8 cellular contexts compared by ENCODE assay signal in the genomic region with DNA sequence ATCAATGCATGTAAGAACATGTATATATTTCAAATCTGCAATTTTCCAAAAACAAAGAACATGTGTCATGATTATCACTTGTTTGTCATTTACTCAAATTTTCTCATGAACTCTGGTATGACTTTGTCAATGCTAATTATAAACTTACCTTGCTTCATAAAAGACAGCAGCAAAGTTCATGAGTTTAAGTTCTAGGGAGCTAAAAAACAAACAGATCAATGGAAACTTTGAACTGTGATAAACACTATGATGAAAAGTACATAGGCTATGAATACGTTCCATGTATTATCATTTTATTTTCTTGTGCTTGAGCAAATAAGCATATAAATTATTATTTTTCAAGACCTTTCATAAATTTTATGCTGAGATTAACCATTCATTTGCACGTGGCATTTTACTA.
"Had no signal": no experiment of that assay in that cellular context is flagged by ENCODE, and none has a peak within 500 bp of the region (broad histone marks: within the 10 kb centered on the region; RNA-seq: fewer than 3 reads in every experiment).

No MANE protein-coding gene starts in this region.

- FAIRE-seq: G401.6, GM12878, GM12891, GM12892, GM18507, GM19239 had no signal

- H3K4me3 ChIP-seq: GM12878 had no signal

- DNase-seq: GDM1, GF-D8 had no signal

- ATAC-seq: GM12878 had no signal
